In the genomic region with DNA sequence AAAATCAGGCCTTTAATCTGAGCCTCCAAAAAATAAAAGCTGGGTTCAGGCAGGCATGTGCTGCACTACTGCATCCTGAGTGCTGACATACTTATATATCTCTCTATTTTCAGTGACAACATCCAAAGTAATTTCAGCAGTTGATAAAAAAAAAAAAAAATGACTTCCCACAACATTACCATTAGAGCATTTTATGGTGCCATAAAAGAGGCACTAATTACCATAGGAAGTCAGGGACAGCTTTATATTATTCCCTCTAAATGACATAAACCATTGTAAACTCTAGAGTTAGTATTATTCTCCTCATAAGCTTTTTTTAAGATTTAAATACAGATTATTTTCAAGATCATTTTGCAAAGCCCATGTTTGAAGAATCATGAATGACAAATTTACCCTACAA, we compare ENCODE assay signal across 7 cellular contexts.
"Had no signal": no experiment of that assay in that cellular context is flagged by ENCODE, and none has a peak within 500 bp of the region (broad histone marks: within the 10 kb centered on the region; RNA-seq: fewer than 3 reads in every experiment).

No MANE protein-coding gene starts in this region.

- H3K9ac ChIP-seq: GM23248 had no signal

- H3K36me3 ChIP-seq: HAP-1 had no signal

- ATAC-seq: HCT116 had no signal

- H3K9me3 ChIP-seq: HAP-1 had no signal

- DNase-seq: GM23248, GOT3, H7, IMR-90 had no signal

- FAIRE-seq: HTR-8/SVneo had no signal

- H3K4me1 ChIP-seq: HAP-1 had no signal

- H3K4me3 ChIP-seq: GM23248, HAP-1 had no signal

- H2AFZ ChIP-seq: GM23248 had no signal

- H3K27ac ChIP-seq: GM23248 had no signal
